Comparison of ENCODE assay signal across 8 cellular contexts in the genomic region with DNA sequence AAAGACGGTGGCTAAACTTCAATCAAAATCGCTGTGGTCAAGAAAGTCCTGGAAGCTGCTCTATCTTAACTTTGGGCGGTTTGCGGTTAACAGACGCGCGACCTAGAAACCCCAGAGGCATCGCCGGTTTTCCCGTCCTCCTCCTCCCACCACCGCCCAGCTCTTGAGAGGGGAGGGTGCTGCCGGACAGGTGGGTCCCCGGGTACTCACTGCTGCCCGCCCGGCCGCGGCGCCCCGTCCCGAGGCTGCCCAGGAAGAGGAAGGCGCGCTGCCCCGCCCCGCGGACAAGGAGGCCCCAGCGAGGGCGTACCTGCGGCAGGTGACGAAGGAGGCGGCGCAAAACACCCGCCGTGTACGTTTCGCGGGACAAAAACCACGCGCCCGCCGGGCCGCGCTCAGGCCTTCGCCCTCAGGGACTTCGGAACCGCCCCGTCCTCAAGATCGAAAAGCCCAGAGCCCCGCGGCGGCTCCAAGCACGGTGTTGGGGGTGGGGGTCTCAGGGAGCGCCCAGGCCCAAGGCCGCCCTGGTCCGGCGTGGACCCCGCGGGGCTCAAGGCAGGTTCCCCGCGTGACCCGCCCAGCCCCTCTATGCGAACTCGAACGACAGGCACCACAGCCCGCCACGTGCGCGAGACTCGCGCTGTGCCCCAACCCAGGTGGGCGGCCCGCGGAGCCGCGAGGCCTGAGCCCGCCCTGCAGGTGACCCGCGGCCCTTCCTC. TPM values are rescaled to one million over a fixed set of nuclear protein-coding genes. Genes with fewer than 3 reads are reported as not detected.
DNase-seq lines count a peak whose midpoint lies in the region; ATAC-seq and TF ChIP-seq lines count a peak whose summit lies in the region.

A gene with protein sequence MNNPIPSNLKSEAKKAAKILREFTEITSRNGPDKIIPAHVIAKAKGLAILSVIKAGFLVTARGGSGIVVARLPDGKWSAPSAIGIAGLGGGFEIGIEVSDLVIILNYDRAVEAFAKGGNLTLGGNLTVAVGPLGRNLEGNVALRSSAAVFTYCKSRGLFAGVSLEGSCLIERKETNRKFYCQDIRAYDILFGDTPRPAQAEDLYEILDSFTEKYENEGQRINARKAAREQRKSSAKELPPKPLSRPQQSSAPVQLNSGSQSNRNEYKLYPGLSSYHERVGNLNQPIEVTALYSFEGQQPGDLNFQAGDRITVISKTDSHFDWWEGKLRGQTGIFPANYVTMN (minus strand): TSS at position 259 of the 719 bp plus-strand sequence. CDS start 48 bp downstream, at position 211.

- DNase-seq in SK-MEL-5 (ENCODE audit: low read depth, low spot score) (no peak), adipocyte (ENCODE audit: low read depth) (peak; percentile 31), right atrium auricular region (ENCODE audit: low spot score) (no peak), retinal pigment epithelial cell (ENCODE audit: low read depth) (no peak), NCI-H146 (lab: John Stamatoyannopoulos, UW) (no peak), superior temporal gyrus (ENCODE audit: extremely low spot score) (no peak)

- peak within 1 kb of the TSS; percentile 65 to 84 for H3K27ac ChIP-seq in right atrium auricular region

- H3K9me3 ChIP-seq in adipocyte (ENCODE audit: control insufficient read depth, low read length), result no peaks in the 10 kb centered on the region
- no peaks in the 10 kb centered on the region for H3K9me3 ChIP-seq in right atrium auricular region

- H3K4me1 ChIP-seq in adipocyte (ENCODE audit: control insufficient read depth, insufficient read depth, low read length), result peaks cover 7% of the 10 kb centered on the region
- peaks cover 0 to 32% of the 10 kb centered on the region in 2 donors for H3K4me1 ChIP-seq in right atrium auricular region

- peaks cover 3% of the 10 kb centered on the region for H3K36me3 ChIP-seq in adipocyte (ENCODE audit: control insufficient read depth, insufficient read depth, low read length, severe bottlenecking)
- no peaks in the 10 kb centered on the region for H3K36me3 ChIP-seq in right atrium auricular region

- H3K27me3 ChIP-seq in adipocyte (replicated peaks; ENCODE audit: control insufficient read depth, insufficient read depth, low read length), result no peaks in the 10 kb centered on the region
- no peaks in the 10 kb centered on the region for H3K27me3 ChIP-seq in right atrium auricular region

- peak within 1 kb of the TSS; percentile 87 for H3K9ac ChIP-seq in adipocyte (ENCODE audit: low read length)

- ATAC-seq in GM18867 (IDR thresholded peaks at IDR 0.05; ENCODE audit: unreplicated experiment), result peak; percentile 29
- ATAC-seq in HG03025 (IDR thresholded peaks at IDR 0.05; ENCODE audit: low FRiP score, unreplicated experiment), result peak; percentile 24

- in situ Hi-C loops in SK-MEL-5 (cut with HindIII; ENCODE audit: low pct_unique_long_range_greater_than_20kb, low sequenced_read_pairs), result no loop called here

- H3K4me3 ChIP-seq in adipocyte (ENCODE audit: low read length), result peak within 1 kb of the TSS; percentile 94
- peak within 1 kb of the TSS; percentile 61 to 87 for H3K4me3 ChIP-seq in right atrium auricular region
- H3K4me3 ChIP-seq in retinal pigment epithelial cell (ENCODE audit: low read length), result peak within 1 kb of the TSS; percentile 74

- no peak for TF ChIP-seq CTCF in right atrium auricular region (IDR thresholded peaks at IDR 0.05)
- TF ChIP-seq CTCF in retinal pigment epithelial cell (conservative IDR thresholded peaks at IDR 0.05; ENCODE audit: low read depth, low read length), result no peak

RNA-seq across cellular contexts. Expression of the gene that starts here (rescaled TPM):
- total RNA-seq in SK-MEL-5 (2014; rRNA removed; shearing (Covaris generic)), result 20.1 and 21.9 TPM in 2 replicates
- 16.3 and 21.8 TPM in 2 replicates for polyA plus RNA-seq in SK-MEL-5 (2015; cell fraction: cytosol; rRNA removed)
- polyA plus RNA-seq in SK-MEL-5 (2015; cell fraction: nucleus; rRNA removed), result 124 and 132 TPM in 2 replicates
- total RNA-seq in right atrium auricular region, result 10 to 100 TPM in 1 of 2 donors, 1 to 10 TPM in 1; 7.8 to 11.3 TPM
